Comparison of ENCODE assay signal across 1 cellular context in the genomic region with DNA sequence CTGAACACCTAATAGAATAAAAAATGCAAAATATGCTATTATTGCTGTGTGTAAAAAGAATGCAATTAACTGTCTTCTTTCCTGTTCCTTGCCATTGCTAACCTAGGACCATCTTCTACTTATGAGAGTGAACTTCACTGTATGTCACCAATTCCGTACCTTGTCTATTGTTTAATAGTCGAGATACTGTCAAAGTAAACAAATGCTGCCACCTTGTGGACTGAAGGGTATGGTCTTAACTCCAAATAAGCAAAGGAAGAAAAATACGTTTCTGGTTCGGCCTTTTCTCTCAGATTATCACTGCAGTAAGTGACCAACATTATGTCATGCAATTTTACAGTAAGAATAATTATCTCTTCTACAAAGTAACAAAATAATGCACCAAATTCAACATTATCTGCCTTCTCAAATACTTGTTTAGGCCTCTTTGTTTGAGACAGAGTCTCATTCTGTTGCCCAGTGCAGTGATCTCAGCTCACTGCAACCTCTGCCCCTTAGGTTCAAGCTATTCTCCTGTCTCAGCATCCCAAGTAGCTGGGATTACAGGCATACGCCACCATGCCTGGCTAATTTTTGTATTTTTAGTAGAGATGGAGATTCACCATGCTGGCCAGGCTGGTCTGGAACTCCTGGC.
TF ChIP-seq lines count a peak whose summit lies in the region.

No MANE protein-coding gene starts in this region.

TF ChIP-seq in K562, 482 proteins besides CTCF, POLR2A, EP300 and RAD21 (continued from another document):
- peak; percentile 52 for TF ChIP-seq EWSR1 (IDR thresholded peaks at IDR 0.05; ENCODE audit: borderline replicate concordance, low read depth, partially characterized antibody)
- TF ChIP-seq TEAD2 (tag; IDR thresholded peaks at IDR 0.05) = no peak
- TF ChIP-seq DACH1 (IDR thresholded peaks at IDR 0.05; ENCODE audit: partially characterized antibody) = no peak
- peak in 1 of 2 experiments; percentile 66; a peak in 1 of 4 replicates for TF ChIP-seq KDM4B (IDR thresholded peaks at IDR 0.05; ENCODE audit: borderline replicate concordance in 2 of 2, low read depth in 1 of 2)
- TF ChIP-seq ZNF175 (CRISPR knock-in tag; IDR thresholded peaks at IDR 0.05; ENCODE audit: low read depth) = no peak
- no peak for TF ChIP-seq ELF2 (CRISPR knock-in tag; IDR thresholded peaks at IDR 0.05)
- peak; percentile 66 for TF ChIP-seq SMARCA4 (IDR thresholded peaks at IDR 0.05)
- 0 out of 4 replicates have a peak, but pooled peaks of 1 of the 2 experiments have one; percentile 33 for TF ChIP-seq HDAC1 (IDR thresholded peaks at IDR 0.05)
- TF ChIP-seq TGIF2 (CRISPR knock-in tag; IDR thresholded peaks at IDR 0.05) = no peak
- no peak for TF ChIP-seq STAT5A (IDR thresholded peaks at IDR 0.05; ENCODE audit: borderline replicate concordance, low read length)
- no peak for TF ChIP-seq CSDE1 (IDR thresholded peaks at IDR 0.05)
- no peak for TF ChIP-seq ZFX (CRISPR knock-in tag; IDR thresholded peaks at IDR 0.05)
- peak; percentile 64 for TF ChIP-seq FOXA1 (IDR thresholded peaks at IDR 0.05; ENCODE audit: borderline replicate concordance)
- no peak for TF ChIP-seq SNAPC5 (CRISPR knock-in tag; IDR thresholded peaks at IDR 0.05)
- TF ChIP-seq RBBP5 (IDR thresholded peaks at IDR 0.05; ENCODE audit: borderline replicate concordance, insufficient read depth, low read length, poor library complexity, severe bottlenecking) = no peak
- no peak for TF ChIP-seq TARDBP (IDR thresholded peaks at IDR 0.05)
- TF ChIP-seq ZZZ3 (IDR thresholded peaks at IDR 0.05) = no peak
- no peak for TF ChIP-seq CHD7 (IDR thresholded peaks at IDR 0.05; ENCODE audit: low read depth, low read length)
- TF ChIP-seq, protein P1, sequence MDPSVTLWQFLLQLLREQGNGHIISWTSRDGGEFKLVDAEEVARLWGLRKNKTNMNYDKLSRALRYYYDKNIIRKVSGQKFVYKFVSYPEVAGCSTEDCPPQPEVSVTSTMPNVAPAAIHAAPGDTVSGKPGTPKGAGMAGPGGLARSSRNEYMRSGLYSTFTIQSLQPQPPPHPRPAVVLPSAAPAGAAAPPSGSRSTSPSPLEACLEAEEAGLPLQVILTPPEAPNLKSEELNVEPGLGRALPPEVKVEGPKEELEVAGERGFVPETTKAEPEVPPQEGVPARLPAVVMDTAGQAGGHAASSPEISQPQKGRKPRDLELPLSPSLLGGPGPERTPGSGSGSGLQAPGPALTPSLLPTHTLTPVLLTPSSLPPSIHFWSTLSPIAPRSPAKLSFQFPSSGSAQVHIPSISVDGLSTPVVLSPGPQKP (CRISPR knock-in tag; IDR thresholded peaks at IDR 0.05) = no peak
- TF ChIP-seq CBX2 (IDR thresholded peaks at IDR 0.05; ENCODE audit: insufficient read depth, low read length, poor library complexity, severe bottlenecking) = no peak
- TF ChIP-seq ZNF263 (CRISPR knock-in tag; IDR thresholded peaks at IDR 0.05; ENCODE audit: borderline replicate concordance) = no peak
- TF ChIP-seq ZNF217 (CRISPR knock-in tag; IDR thresholded peaks at IDR 0.05) = no peak
- no peak for TF ChIP-seq DIDO1 (tag; IDR thresholded peaks at IDR 0.05; ENCODE audit: low read depth)
- TF ChIP-seq PHTF2 (CRISPR knock-in tag; IDR thresholded peaks at IDR 0.05) = no peak
- no peak for TF ChIP-seq SNIP1 (IDR thresholded peaks at IDR 0.05; ENCODE audit: low read depth)
- no peak for TF ChIP-seq ZNF507 (tag; conservative IDR thresholded peaks at IDR 0.05)
- 0 out of 2 replicates have a peak, but pooled peaks have one; percentile 43 for TF ChIP-seq MBD1 (CRISPR knock-in tag; IDR thresholded peaks at IDR 0.05)
- TF ChIP-seq ZNF239 (CRISPR knock-in tag; IDR thresholded peaks at IDR 0.05) = no peak
- no peak for TF ChIP-seq SRSF3 (IDR thresholded peaks at IDR 0.05; ENCODE audit: insufficient read depth, low read length)
- no peak for TF ChIP-seq ZNF12 (CRISPR knock-in tag; IDR thresholded peaks at IDR 0.05)
- TF ChIP-seq NFIC (IDR thresholded peaks at IDR 0.05) = no peak
- no peak for TF ChIP-seq PTBP1 (IDR thresholded peaks at IDR 0.05; ENCODE audit: low read depth, low read length)
- no peak for TF ChIP-seq CHD1 (IDR thresholded peaks at IDR 0.05; ENCODE audit: low read length)
- no peak for TF ChIP-seq PHF21A (IDR thresholded peaks at IDR 0.05; ENCODE audit: borderline replicate concordance, low read depth)
- no peak for TF ChIP-seq ZNF347 (CRISPR knock-in tag; IDR thresholded peaks at IDR 0.05; ENCODE audit: low read depth)
- TF ChIP-seq, protein P2, sequence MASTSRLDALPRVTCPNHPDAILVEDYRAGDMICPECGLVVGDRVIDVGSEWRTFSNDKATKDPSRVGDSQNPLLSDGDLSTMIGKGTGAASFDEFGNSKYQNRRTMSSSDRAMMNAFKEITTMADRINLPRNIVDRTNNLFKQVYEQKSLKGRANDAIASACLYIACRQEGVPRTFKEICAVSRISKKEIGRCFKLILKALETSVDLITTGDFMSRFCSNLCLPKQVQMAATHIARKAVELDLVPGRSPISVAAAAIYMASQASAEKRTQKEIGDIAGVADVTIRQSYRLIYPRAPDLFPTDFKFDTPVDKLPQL (IDR thresholded peaks at IDR 0.05; ENCODE audit: extremely low read depth, insufficient read length) = no peak
- no peak for TF ChIP-seq SMARCC2 (IDR thresholded peaks at IDR 0.05; ENCODE audit: low read depth)
- TF ChIP-seq, protein P3, sequence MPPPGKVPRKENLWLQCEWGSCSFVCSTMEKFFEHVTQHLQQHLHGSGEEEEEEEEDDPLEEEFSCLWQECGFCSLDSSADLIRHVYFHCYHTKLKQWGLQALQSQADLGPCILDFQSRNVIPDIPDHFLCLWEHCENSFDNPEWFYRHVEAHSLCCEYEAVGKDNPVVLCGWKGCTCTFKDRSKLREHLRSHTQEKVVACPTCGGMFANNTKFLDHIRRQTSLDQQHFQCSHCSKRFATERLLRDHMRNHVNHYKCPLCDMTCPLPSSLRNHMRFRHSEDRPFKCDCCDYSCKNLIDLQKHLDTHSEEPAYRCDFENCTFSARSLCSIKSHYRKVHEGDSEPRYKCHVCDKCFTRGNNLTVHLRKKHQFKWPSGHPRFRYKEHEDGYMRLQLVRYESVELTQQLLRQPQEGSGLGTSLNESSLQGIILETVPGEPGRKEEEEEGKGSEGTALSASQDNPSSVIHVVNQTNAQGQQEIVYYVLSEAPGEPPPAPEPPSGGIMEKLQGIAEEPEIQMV (tag; conservative IDR thresholded peaks at IDR 0.05; ENCODE audit: low read depth) = no peak
- TF ChIP-seq SIN3A (IDR thresholded peaks at IDR 0.05; ENCODE audit: borderline replicate concordance in 2 of 2, control insufficient read depth in 1 of 2, low read depth in 2 of 2, low read length in 2 of 2) = no peak
- no peak for TF ChIP-seq TAF15 (IDR thresholded peaks at IDR 0.05; ENCODE audit: low read depth, low read length)
- TF ChIP-seq ZNF224 (CRISPR knock-in tag; IDR thresholded peaks at IDR 0.05) = no peak
